ENCODE assay signal across 1 cellular context in the genomic region with DNA sequence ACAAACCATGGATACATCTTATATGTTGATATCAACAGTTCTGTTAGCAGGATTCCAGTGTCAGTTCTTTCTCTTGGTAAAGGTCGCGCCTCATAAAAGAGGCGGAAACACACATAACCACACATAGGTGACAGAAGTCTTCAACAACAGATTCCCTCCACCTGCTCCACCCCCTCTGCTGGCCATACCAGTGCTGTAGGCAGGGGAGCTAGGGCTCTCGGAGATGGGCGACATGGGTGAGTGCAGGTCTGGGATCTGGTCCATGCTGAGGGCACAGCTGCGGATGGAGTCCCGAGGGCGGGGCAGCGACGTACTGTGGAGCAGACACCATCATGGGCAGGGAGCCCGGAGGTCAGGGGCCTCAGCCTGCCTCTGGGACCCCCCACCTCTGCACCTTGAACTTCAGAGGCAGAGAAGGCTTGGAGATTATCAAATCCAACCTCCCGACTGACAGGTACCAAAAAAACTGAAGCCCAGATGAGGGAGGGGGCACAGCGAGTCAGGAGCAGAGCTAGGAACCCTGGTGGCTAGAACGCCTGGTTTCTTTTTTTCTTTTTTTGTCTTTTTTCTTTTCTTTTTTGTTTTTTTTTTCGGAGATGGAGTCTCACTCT.
TF ChIP-seq lines count a peak whose summit lies in the region.

No MANE protein-coding gene starts in this region.

TF ChIP-seq in H1, 55 proteins besides CTCF, POLR2A, EP300 and RAD21:
- TF ChIP-seq RBBP5 (IDR thresholded peaks at IDR 0.05; ENCODE audit: borderline replicate concordance, low read depth, low read length) (no peak), TEAD4 (IDR thresholded peaks at IDR 0.05; ENCODE audit: low read depth, low read length) (no peak), NRF1 (IDR thresholded peaks at IDR 0.05; ENCODE audit: low read depth, low read length) (no peak), NANOG (IDR thresholded peaks at IDR 0.05; ENCODE audit: insufficient read depth, low read depth, low read length, poor library complexity, severe bottlenecking) (no peak), SIN3A (conservative IDR thresholded peaks at IDR 0.05 in 1 of 2, IDR thresholded peaks at IDR 0.05 in 1 of 2; ENCODE audit: low read depth in 1 of 2, low read length in 2 of 2) (no peak), JUN (IDR thresholded peaks at IDR 0.05; ENCODE audit: low read depth, low read length) (no peak), HDAC2 (IDR thresholded peaks at IDR 0.05; ENCODE audit: borderline replicate concordance in 1 of 2, low read depth in 2 of 2, low read length in 2 of 2) (no peak), SRF (IDR thresholded peaks at IDR 0.05; ENCODE audit: low read depth, low read length) (no peak), ZNF274 (IDR thresholded peaks at IDR 0.05; ENCODE audit: borderline replicate concordance, extremely low read depth, low read length) (no peak), EGR1 (IDR thresholded peaks at IDR 0.05; ENCODE audit: borderline replicate concordance, low read depth, low read length) (no peak), BCL11A (IDR thresholded peaks at IDR 0.05; ENCODE audit: low read depth in 2 of 2, low read length in 2 of 2) (no peak), SAP30 (IDR thresholded peaks at IDR 0.05; ENCODE audit: insufficient read depth, insufficient replicate concordance, low read length) (no peak), FOSL1 (IDR thresholded peaks at IDR 0.05; ENCODE audit: insufficient read depth, low read depth, low read length) (no peak), SIRT6 (IDR thresholded peaks at IDR 0.05; ENCODE audit: low read length) (no peak), GTF2F1 (IDR thresholded peaks at IDR 0.05; ENCODE audit: borderline replicate concordance, low read depth, low read length) (no peak)
- TF ChIP-seq, protein P1, sequence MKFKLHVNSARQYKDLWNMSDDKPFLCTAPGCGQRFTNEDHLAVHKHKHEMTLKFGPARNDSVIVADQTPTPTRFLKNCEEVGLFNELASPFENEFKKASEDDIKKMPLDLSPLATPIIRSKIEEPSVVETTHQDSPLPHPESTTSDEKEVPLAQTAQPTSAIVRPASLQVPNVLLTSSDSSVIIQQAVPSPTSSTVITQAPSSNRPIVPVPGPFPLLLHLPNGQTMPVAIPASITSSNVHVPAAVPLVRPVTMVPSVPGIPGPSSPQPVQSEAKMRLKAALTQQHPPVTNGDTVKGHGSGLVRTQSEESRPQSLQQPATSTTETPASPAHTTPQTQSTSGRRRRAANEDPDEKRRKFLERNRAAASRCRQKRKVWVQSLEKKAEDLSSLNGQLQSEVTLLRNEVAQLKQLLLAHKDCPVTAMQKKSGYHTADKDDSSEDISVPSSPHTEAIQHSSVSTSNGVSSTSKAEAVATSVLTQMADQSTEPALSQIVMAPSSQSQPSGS (IDR thresholded peaks at IDR 0.05; ENCODE audit: low read length): no peak
- TF ChIP-seq, protein P2, sequence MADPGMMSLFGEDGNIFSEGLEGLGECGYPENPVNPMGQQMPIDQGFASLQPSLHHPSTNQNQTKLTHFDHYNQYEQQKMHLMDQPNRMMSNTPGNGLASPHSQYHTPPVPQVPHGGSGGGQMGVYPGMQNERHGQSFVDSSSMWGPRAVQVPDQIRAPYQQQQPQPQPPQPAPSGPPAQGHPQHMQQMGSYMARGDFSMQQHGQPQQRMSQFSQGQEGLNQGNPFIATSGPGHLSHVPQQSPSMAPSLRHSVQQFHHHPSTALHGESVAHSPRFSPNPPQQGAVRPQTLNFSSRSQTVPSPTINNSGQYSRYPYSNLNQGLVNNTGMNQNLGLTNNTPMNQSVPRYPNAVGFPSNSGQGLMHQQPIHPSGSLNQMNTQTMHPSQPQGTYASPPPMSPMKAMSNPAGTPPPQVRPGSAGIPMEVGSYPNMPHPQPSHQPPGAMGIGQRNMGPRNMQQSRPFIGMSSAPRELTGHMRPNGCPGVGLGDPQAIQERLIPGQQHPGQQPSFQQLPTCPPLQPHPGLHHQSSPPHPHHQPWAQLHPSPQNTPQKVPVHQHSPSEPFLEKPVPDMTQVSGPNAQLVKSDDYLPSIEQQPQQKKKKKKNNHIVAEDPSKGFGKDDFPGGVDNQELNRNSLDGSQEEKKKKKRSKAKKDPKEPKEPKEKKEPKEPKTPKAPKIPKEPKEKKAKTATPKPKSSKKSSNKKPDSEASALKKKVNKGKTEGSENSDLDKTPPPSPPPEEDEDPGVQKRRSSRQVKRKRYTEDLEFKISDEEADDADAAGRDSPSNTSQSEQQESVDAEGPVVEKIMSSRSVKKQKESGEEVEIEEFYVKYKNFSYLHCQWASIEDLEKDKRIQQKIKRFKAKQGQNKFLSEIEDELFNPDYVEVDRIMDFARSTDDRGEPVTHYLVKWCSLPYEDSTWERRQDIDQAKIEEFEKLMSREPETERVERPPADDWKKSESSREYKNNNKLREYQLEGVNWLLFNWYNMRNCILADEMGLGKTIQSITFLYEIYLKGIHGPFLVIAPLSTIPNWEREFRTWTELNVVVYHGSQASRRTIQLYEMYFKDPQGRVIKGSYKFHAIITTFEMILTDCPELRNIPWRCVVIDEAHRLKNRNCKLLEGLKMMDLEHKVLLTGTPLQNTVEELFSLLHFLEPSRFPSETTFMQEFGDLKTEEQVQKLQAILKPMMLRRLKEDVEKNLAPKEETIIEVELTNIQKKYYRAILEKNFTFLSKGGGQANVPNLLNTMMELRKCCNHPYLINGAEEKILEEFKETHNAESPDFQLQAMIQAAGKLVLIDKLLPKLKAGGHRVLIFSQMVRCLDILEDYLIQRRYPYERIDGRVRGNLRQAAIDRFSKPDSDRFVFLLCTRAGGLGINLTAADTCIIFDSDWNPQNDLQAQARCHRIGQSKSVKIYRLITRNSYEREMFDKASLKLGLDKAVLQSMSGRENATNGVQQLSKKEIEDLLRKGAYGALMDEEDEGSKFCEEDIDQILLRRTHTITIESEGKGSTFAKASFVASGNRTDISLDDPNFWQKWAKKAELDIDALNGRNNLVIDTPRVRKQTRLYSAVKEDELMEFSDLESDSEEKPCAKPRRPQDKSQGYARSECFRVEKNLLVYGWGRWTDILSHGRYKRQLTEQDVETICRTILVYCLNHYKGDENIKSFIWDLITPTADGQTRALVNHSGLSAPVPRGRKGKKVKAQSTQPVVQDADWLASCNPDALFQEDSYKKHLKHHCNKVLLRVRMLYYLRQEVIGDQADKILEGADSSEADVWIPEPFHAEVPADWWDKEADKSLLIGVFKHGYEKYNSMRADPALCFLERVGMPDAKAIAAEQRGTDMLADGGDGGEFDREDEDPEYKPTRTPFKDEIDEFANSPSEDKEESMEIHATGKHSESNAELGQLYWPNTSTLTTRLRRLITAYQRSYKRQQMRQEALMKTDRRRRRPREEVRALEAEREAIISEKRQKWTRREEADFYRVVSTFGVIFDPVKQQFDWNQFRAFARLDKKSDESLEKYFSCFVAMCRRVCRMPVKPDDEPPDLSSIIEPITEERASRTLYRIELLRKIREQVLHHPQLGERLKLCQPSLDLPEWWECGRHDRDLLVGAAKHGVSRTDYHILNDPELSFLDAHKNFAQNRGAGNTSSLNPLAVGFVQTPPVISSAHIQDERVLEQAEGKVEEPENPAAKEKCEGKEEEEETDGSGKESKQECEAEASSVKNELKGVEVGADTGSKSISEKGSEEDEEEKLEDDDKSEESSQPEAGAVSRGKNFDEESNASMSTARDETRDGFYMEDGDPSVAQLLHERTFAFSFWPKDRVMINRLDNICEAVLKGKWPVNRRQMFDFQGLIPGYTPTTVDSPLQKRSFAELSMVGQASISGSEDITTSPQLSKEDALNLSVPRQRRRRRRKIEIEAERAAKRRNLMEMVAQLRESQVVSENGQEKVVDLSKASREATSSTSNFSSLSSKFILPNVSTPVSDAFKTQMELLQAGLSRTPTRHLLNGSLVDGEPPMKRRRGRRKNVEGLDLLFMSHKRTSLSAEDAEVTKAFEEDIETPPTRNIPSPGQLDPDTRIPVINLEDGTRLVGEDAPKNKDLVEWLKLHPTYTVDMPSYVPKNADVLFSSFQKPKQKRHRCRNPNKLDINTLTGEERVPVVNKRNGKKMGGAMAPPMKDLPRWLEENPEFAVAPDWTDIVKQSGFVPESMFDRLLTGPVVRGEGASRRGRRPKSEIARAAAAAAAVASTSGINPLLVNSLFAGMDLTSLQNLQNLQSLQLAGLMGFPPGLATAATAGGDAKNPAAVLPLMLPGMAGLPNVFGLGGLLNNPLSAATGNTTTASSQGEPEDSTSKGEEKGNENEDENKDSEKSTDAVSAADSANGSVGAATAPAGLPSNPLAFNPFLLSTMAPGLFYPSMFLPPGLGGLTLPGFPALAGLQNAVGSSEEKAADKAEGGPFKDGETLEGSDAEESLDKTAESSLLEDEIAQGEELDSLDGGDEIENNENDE (IDR thresholded peaks at IDR 0.05; ENCODE audit: insufficient replicate concordance, low read length): no peak
